1 cellular context compared by ENCODE assay signal in genomic region chr7:17940302-17941170, GRCh38.
A peak's percentile ranks its signal among the peaks of the same experiment; 100 is the strongest.
TF ChIP-seq lines count a peak whose summit lies in the region.

TSS of gene SNX13 (minus strand) at chr7:17940494. CDS start at chr7:17940295, 199 bp downstream.

TF ChIP-seq in K562, 482 proteins besides CTCF, POLR2A, EP300 and RAD21 (continued from another document and continues in another):
- no peak for TF ChIP-seq ARID3A (IDR thresholded peaks at IDR 0.05; ENCODE audit: borderline replicate concordance, low read depth, low read length)
- TF ChIP-seq ATF6 (CRISPR knock-in tag; IDR thresholded peaks at IDR 0.05) = peak; percentile 78; the same call in 1 of the 2 replicates
- no peak for TF ChIP-seq ZNF398 (CRISPR knock-in tag; IDR thresholded peaks at IDR 0.05)
- TF ChIP-seq DMBX1 (CRISPR knock-in tag; IDR thresholded peaks at IDR 0.05; ENCODE audit: borderline replicate concordance) = no peak
- no peak for TF ChIP-seq TARDBP (IDR thresholded peaks at IDR 0.05)
- no peak for TF ChIP-seq FOXP4 (CRISPR knock-in tag; IDR thresholded peaks at IDR 0.05; ENCODE audit: borderline replicate concordance)
- TF ChIP-seq BHLHE40 (IDR thresholded peaks at IDR 0.05; ENCODE audit: low read length) = peak; percentile 97
- no peak for TF ChIP-seq ZNF311 (CRISPR knock-in tag; IDR thresholded peaks at IDR 0.05)
- no peak; the same call in 1 of the 2 replicates for TF ChIP-seq E2F5 (CRISPR knock-in tag; IDR thresholded peaks at IDR 0.05)
- peak; percentile 63 for TF ChIP-seq EGR1 (conservative IDR thresholded peaks at IDR 0.05)
- no peak for TF ChIP-seq TAF15 (IDR thresholded peaks at IDR 0.05; ENCODE audit: low read depth, low read length)
- TF ChIP-seq ELK3 (CRISPR knock-in tag; IDR thresholded peaks at IDR 0.05) = no peak
- peak; percentile 55; the same call in 1 of the 2 replicates for TF ChIP-seq SMAD4 (CRISPR knock-in tag; conservative IDR thresholded peaks at IDR 0.05)
- no peak for TF ChIP-seq ZSCAN32 (CRISPR knock-in tag; IDR thresholded peaks at IDR 0.05)
- TF ChIP-seq RBM39 (optimal IDR thresholded peaks at IDR 0.05; ENCODE audit: low read depth, low read length) = no peak
- peak; percentile 43; the same call in 1 of the 2 replicates for TF ChIP-seq ATF7 (IDR thresholded peaks at IDR 0.05)
- TF ChIP-seq KHSRP (IDR thresholded peaks at IDR 0.05) = no peak
- peak; percentile 84 for TF ChIP-seq RAD51 (IDR thresholded peaks at IDR 0.05; ENCODE audit: borderline replicate concordance, low read depth)
- TF ChIP-seq IRF9 (tag; IDR thresholded peaks at IDR 0.05) = no peak
- no peak for TF ChIP-seq PRPF4 (IDR thresholded peaks at IDR 0.05; ENCODE audit: insufficient read depth, low read depth, low read length, poor library complexity, severe bottlenecking)
- TF ChIP-seq NEUROD1 (IDR thresholded peaks at IDR 0.05; ENCODE audit: borderline replicate concordance, low read depth, low read length, partially characterized antibody) = no peak
- no peak for TF ChIP-seq HDAC6 (IDR thresholded peaks at IDR 0.05; ENCODE audit: low read depth, low read length)
- TF ChIP-seq MECOM (CRISPR knock-in tag; IDR thresholded peaks at IDR 0.05) = no peak
- no peak for TF ChIP-seq SPI1 (IDR thresholded peaks at IDR 0.05; ENCODE audit: borderline replicate concordance, low read depth, low read length)
- TF ChIP-seq ZNF212 (CRISPR knock-in tag; IDR thresholded peaks at IDR 0.05) = no peak
- TF ChIP-seq RNF219 (CRISPR knock-in tag; IDR thresholded peaks at IDR 0.05) = no peak
- no peak for TF ChIP-seq MAX (CRISPR knock-in tag; IDR thresholded peaks at IDR 0.05)
- TF ChIP-seq CREB1 (IDR thresholded peaks at IDR 0.05) = peak; percentile 64
- TF ChIP-seq CREB1 (CRISPR knock-in tag; IDR thresholded peaks at IDR 0.05) = peak; percentile 72
- peak; percentile 74; the same call in 1 of the 2 replicates for TF ChIP-seq ZNF395 (CRISPR knock-in tag; IDR thresholded peaks at IDR 0.05)
- TF ChIP-seq WHSC1 (IDR thresholded peaks at IDR 0.05; ENCODE audit: low read length) = no peak
- TF ChIP-seq PRDM10 (IDR thresholded peaks at IDR 0.05; ENCODE audit: partially characterized antibody) = peak; percentile 39
- no peak for TF ChIP-seq ELF4 (CRISPR knock-in tag; IDR thresholded peaks at IDR 0.05)
